Comparison of ENCODE assay signal across 25 cellular contexts in genomic region chr2:69695850-69696216, GRCh38. TPM values are rescaled to one million over a fixed set of nuclear protein-coding genes. Genes with fewer than 3 reads are reported as not detected.
DNase-seq lines count a peak whose midpoint lies in the region; ATAC-seq and TF ChIP-seq lines count a peak whose summit lies in the region.
"Had no signal": no experiment of that assay in that cellular context is flagged by ENCODE, and none has a peak within 500 bp of the region (broad histone marks: within the 10 kb centered on the region; RNA-seq: fewer than 3 reads in every experiment).

No MANE protein-coding gene starts in this region.

- peaks cover 91% of the 10 kb centered on the region for H3K4me1 Mint-ChIP-seq in CD4-positive, alpha-beta T cell (ENCODE audit: low read depth)
- peaks cover 48% of the 10 kb centered on the region for H3K4me1 Mint-ChIP-seq in T-helper 17 cell
- peaks cover 19% of the 10 kb centered on the region for H3K4me1 Mint-ChIP-seq in osteocyte (ENCODE audit: unreplicated experiment)

- no peak overlapping the region for H3K4me3 ChIP-seq in SK-N-SH (ENCODE audit: low read depth in 2 of 2, low read length in 1 of 2)
- no peak overlapping the region for H3K4me3 ChIP-seq in esophagus muscularis mucosa
- H3K4me3 ChIP-seq: ascending aorta, GM23338, hepatocyte, skin epidermis had no signal

- TF ChIP-seq CTCF in SK-N-SH (IDR thresholded peaks at IDR 0.05) (no peak), osteocyte (IDR thresholded peaks at IDR 0.05) (no peak), esophagus muscularis mucosa (IDR thresholded peaks at IDR 0.05) (no peak)
- TF ChIP-seq CTCF in CD4-positive, alpha-beta T cell (IDR thresholded peaks at IDR 0.05): no peak

- H3K4me2 ChIP-seq in SK-N-SH: 0 out of 2 replicates have a peak overlapping the region, but pooled peaks have one; percentile 22
- H3K4me2 ChIP-seq: GM23338 had no signal

- intact Hi-C loops in CD4-positive, alpha-beta T cell (cut with DNase I, micrococcal nuclease): loop anchor here in 1 of 2 experiments (5.0 kb wide), 1 partner anchor 54 kb away; the partner anchor contains the start of gene AAK1
- intact Hi-C loops in esophagus muscularis mucosa (cut with DNase I): no loop called here

- no peaks in the 10 kb centered on the region for H3K9me2 ChIP-seq in SK-N-SH

- no peaks in the 10 kb centered on the region for H3K27me3 Mint-ChIP-seq in CD4-positive, alpha-beta T cell
- H3K27me3 Mint-ChIP-seq in T-helper 17 cell (no peaks in the 10 kb centered on the region), osteocyte (ENCODE audit: unreplicated experiment) (peaks cover 3% of the 10 kb centered on the region)
- H3K27me3 Mint-ChIP-seq: activated CD4-positive, alpha-beta T cell treated with anti-CD3 and anti-CD28 coated beads, Interleukin-2, amount 10 ng/mL, durations not matched to agents 24 days and 14 days; central memory CD8-positive, alpha-beta T cell had no signal

- H3K27ac ChIP-seq in SK-N-SH (ENCODE audit: low read depth in 2 of 2, low read length in 1 of 2) (no peak overlapping the region; a peak in 1 of 4 replicates), esophagus muscularis mucosa (replicated peaks in 1 of 4) (no peak overlapping the region)
- H3K27ac ChIP-seq in CD4-positive, alpha-beta T cell (ENCODE audit: low read depth, low read length): no peak overlapping the region
- H3K27ac ChIP-seq: 22Rv1, epithelial cell of prostate had no signal

- H3K4me1 ChIP-seq in SK-N-SH (ENCODE audit: control insufficient read depth in 1 of 2, insufficient read depth in 2 of 2, low read depth in 1 of 2, low read length in 1 of 2) (no peaks in the 10 kb centered on the region), esophagus muscularis mucosa (peaks cover 8 to 23% (median 14%) of the 10 kb centered on the region in 4 donors)

- DNase-seq in SK-N-SH (no peak), T-helper 17 cell (no peak), osteocyte (ENCODE audit: extremely low spot score, unreplicated experiment) (no peak), NCI-H510A (lab: John Stamatoyannopoulos, UW) (no peak), esophagus muscularis mucosa (ENCODE audit: extremely low spot score) (no peak), NCI-H524 treated with DMSO at 0.1 percent for 48 hours (lab: John Stamatoyannopoulos, UW) (no peak)
- no peak for DNase-seq in CD4-positive, alpha-beta T cell
- DNase-seq: activated CD4-positive, alpha-beta T cell treated with anti-CD3 and anti-CD28 coated beads, Interleukin-2, amount 10 ng/mL, durations not matched to agents 24 days and 14 days; activated CD8-positive, alpha-beta memory T cell treated with anti-CD3 and anti-CD28 coated beads, Interleukin-2, amount 50 U/mL, for 4 hours; activated gamma-delta T cell treated with Interleukin-2 at 50 U/mL for 16 hours; NCI-H1092 treated with DMSO at 0.1 percent for 48 hours; NCI-H2029; SHP77 treated with DMSO at 0.1 percent for 48 hours; stimulated activated CD4-positive, alpha-beta T cell treated with anti-CD3 and anti-CD28 coated beads, Interleukin-2, amount 100 ng/mL, for 24 hours had no signal

- no peaks in the 10 kb centered on the region for H3K36me3 ChIP-seq in SK-N-SH (replicated peaks in 1 of 2; ENCODE audit: control insufficient read depth in 1 of 2, insufficient read depth in 2 of 2, low read length in 1 of 2)
- H3K36me3 ChIP-seq in esophagus muscularis mucosa: no peaks in the 10 kb centered on the region
- H3K36me3 ChIP-seq: ascending aorta, thoracic aorta had no signal

- peak overlapping the region; percentile 69 for H3K4me3 Mint-ChIP-seq in CD4-positive, alpha-beta T cell
- no peak overlapping the region for H3K4me3 Mint-ChIP-seq in T-helper 17 cell
- no peak overlapping the region for H3K4me3 Mint-ChIP-seq in osteocyte (ENCODE audit: unreplicated experiment)
- H3K4me3 Mint-ChIP-seq: activated CD4-positive, alpha-beta T cell treated with anti-CD3 and anti-CD28 coated beads, Interleukin-2, amount 10 ng/mL, durations not matched to agents 24 days and 14 days; central memory CD8-positive, alpha-beta T cell; GM23338; stimulated activated effector memory CD8-positive, alpha-beta T cell treated with anti-CD3 and anti-CD28 coated beads, Interleukin-12 subunit alpha, Interleukin-12 subunit beta, amount 100 ng/mL, for 72 hours had no signal

- no peak overlapping the region for H2AFZ ChIP-seq in SK-N-SH (ENCODE audit: low read depth)
- H2AFZ ChIP-seq: GM23338, hepatocyte had no signal

- no peaks in the 10 kb centered on the region for H3K36me3 Mint-ChIP-seq in CD4-positive, alpha-beta T cell (ENCODE audit: low read depth)
- peaks cover 2% of the 10 kb centered on the region for H3K36me3 Mint-ChIP-seq in T-helper 17 cell (ENCODE audit: low read depth)
- no peaks in the 10 kb centered on the region for H3K36me3 Mint-ChIP-seq in osteocyte (ENCODE audit: unreplicated experiment)
- H3K36me3 Mint-ChIP-seq: stimulated activated effector memory CD8-positive, alpha-beta T cell treated with anti-CD3 and anti-CD28 coated beads, Interleukin-12 subunit alpha, Interleukin-12 subunit beta, amount 100 ng/mL, for 72 hours had no signal

- H3K9ac ChIP-seq in SK-N-SH: no peak overlapping the region

- H3K9me3 ChIP-seq in SK-N-SH: no peaks in the 10 kb centered on the region
- H3K9me3 ChIP-seq in CD4-positive, alpha-beta T cell (ENCODE audit: control insufficient read depth, low read length): no peaks in the 10 kb centered on the region
- no peaks in the 10 kb centered on the region for H3K9me3 ChIP-seq in T-helper 17 cell (ENCODE audit: control insufficient read depth, low read length, poor library complexity, severe bottlenecking)
- H3K9me3 ChIP-seq in esophagus muscularis mucosa: no peaks in the 10 kb centered on the region
- H3K9me3 ChIP-seq: ascending aorta, thoracic aorta had no signal

- TF ChIP-seq EP300 in SK-N-SH (IDR thresholded peaks at IDR 0.05; ENCODE audit: borderline replicate concordance in 1 of 2, low read depth in 1 of 2, low read length in 1 of 2) (no peak), esophagus muscularis mucosa (IDR thresholded peaks at IDR 0.05) (no peak)

- TF ChIP-seq RAD21 in SK-N-SH (IDR thresholded peaks at IDR 0.05; ENCODE audit: low read length): no peak

- peak overlapping the region; percentile 90 for H3K27ac Mint-ChIP-seq in CD4-positive, alpha-beta T cell
- H3K27ac Mint-ChIP-seq in T-helper 17 cell: peak overlapping the region; percentile 2
- H3K27ac Mint-ChIP-seq in osteocyte (ENCODE audit: unreplicated experiment): peak overlapping the region; percentile 87
- H3K27ac Mint-ChIP-seq: GM23338; stimulated activated effector memory CD8-positive, alpha-beta T cell treated with anti-CD3 and anti-CD28 coated beads, Interleukin-12 subunit alpha, Interleukin-12 subunit beta, amount 100 ng/mL, for 72 hours; T-helper 1 cell treated with Interleukin-12 subunit alpha and Interleukin-12 subunit beta and Interleukin-4 antibody, amounts not matched to agents 30 μg/mL and 1 μg/mL, for 36 hours had no signal

- H4K20me1 ChIP-seq in SK-N-SH (ENCODE audit: insufficient read depth): no peaks in the 10 kb centered on the region

- no peaks in the 10 kb centered on the region for H3K9me3 Mint-ChIP-seq in CD4-positive, alpha-beta T cell
- no peaks in the 10 kb centered on the region for H3K9me3 Mint-ChIP-seq in osteocyte (ENCODE audit: unreplicated experiment)
- H3K9me3 Mint-ChIP-seq: activated CD4-positive, alpha-beta T cell treated with anti-CD3 and anti-CD28 coated beads, Interleukin-2, amount 10 ng/mL, durations not matched to agents 24 days and 14 days; central memory CD8-positive, alpha-beta T cell; GM23338; stimulated activated effector memory CD8-positive, alpha-beta T cell treated with anti-CD3 and anti-CD28 coated beads, Interleukin-12 subunit alpha, Interleukin-12 subunit beta, amount 100 ng/mL, for 72 hours; T-helper 1 cell treated with Interleukin-12 subunit alpha and Interleukin-12 subunit beta and Interleukin-4 antibody, amounts not matched to agents 30 μg/mL and 1 μg/mL, for 36 hours had no signal

- peaks cover 10% of the 10 kb centered on the region for H3F3A ChIP-seq in SK-N-SH (replicated peaks; ENCODE audit: insufficient read depth)

- WGBS in SK-N-SH (ENCODE audit: low lambda C conversion rate): 46% methylated on average over 2 of the region's 2 CpGs
- 62% methylated on average over 2 of the region's 2 CpGs for WGBS in esophagus muscularis mucosa

- ATAC-seq in SK-N-SH treated with all-trans-retinoic acid at 6 μM for 48 hours (no peak), T-helper 17 cell (no peak)
- ATAC-seq in CD4-positive, alpha-beta T cell (ENCODE audit: poor library complexity): no peak
- ATAC-seq: GM23338 had no signal

- POLR2A ChIA-PET in SK-N-SH (lab: Yijun Ruan, JAX): no interaction called here
- POLR2A ChIA-PET in CD4-positive, alpha-beta T cell (lab: Charles Lee): interaction anchor here (0.6 to 6.8 kb wide), 9 partner anchors 10 to 447 kb away, joined by 3 to 214 read pairs (median 5); partner anchors contain the start of gene AAK1

- H3K79me2 ChIP-seq in SK-N-SH (ENCODE audit: insufficient read depth): no peaks in the 10 kb centered on the region
- H3K79me2 ChIP-seq: hepatocyte had no signal

- CTCF ChIA-PET in SK-N-SH (lab: Yijun Ruan, JAX): no interaction called here
- CTCF ChIA-PET in CD4-positive, alpha-beta T cell (lab: Charles Lee): no interaction called here

- H3K27me3 ChIP-seq in SK-N-SH (ENCODE audit: insufficient read depth) (no peaks in the 10 kb centered on the region), esophagus muscularis mucosa (no peaks in the 10 kb centered on the region)
- H3K27me3 ChIP-seq in CD4-positive, alpha-beta T cell (ENCODE audit: control insufficient read depth, insufficient read depth, low read length): no peaks in the 10 kb centered on the region
- H3K27me3 ChIP-seq: ascending aorta, hepatocyte had no signal

- no peak for TF ChIP-seq POLR2A in esophagus muscularis mucosa (IDR thresholded peaks at IDR 0.05; ENCODE audit: low read depth)

TF ChIP-seq in SK-N-SH, 30 proteins besides CTCF, POLR2A, EP300 and RAD21:
- no peak for TF ChIP-seq TEAD4 (IDR thresholded peaks at IDR 0.05; ENCODE audit: borderline replicate concordance, insufficient read depth)
- no peak for TF ChIP-seq GATA2 (CRISPR knock-in tag; IDR thresholded peaks at IDR 0.05)

RNA-seq across cellular contexts. Expression of gene ANXA4, which starts 46.1 kb away (rescaled TPM):
- 93.2 and 137 TPM in 2 replicates for polyA plus RNA-seq in SK-N-SH (2012; rRNA removed)
- 86.9 and 101 TPM in 2 replicates for polyA plus RNA-seq in SK-N-SH (2012; cell fraction: cytosol; rRNA removed)
- polyA plus RNA-seq in SK-N-SH (2012; cell fraction: nucleus; rRNA removed): 126 and 213 TPM in 2 replicates
- total RNA-seq in CD4-positive, alpha-beta T cell: 1 to 10 TPM; 4.0 to 5.3 TPM
- total RNA-seq in T-helper 17 cell (10 to 100 TPM; 11.4 to 13.4 TPM), osteocyte (76.6 and 81.5 TPM in 2 replicates), esophagus muscularis mucosa (10 to 100 TPM; 44.9 to 94.8 (median 58.5) TPM)

RNA-seq across cellular contexts. Expression of gene AAK1, which starts 52.3 kb away (rescaled TPM):
- polyA plus RNA-seq in SK-N-SH (2012; rRNA removed): 13.4 and 13.5 TPM in 2 replicates
- 14.5 and 16.4 TPM in 2 replicates for polyA plus RNA-seq in SK-N-SH (2012; cell fraction: cytosol; rRNA removed)
- 20.7 and 26.4 TPM in 2 replicates for polyA plus RNA-seq in SK-N-SH (2012; cell fraction: nucleus; rRNA removed)
- total RNA-seq in CD4-positive, alpha-beta T cell: 100 to 1,000 TPM; 201 to 208 TPM
- total RNA-seq in T-helper 17 cell (100 to 1,000 TPM; 187 to 243 TPM), osteocyte (66.0 and 75.0 TPM in 2 replicates), esophagus muscularis mucosa (10 to 100 TPM; 27.8 to 53.2 (median 41.9) TPM)

Comparison
In these comparisons a context has a peak if more than half of its experiments do, and no peak if none do; other contexts are left out.
1. H3K27ac Mint-ChIP-seq: peak in every context shown above with its lines; median percentile 90 in CD4-positive, alpha-beta T cell; 87 in osteocyte; 2 in T-helper 17 cell.